In the genomic region with DNA sequence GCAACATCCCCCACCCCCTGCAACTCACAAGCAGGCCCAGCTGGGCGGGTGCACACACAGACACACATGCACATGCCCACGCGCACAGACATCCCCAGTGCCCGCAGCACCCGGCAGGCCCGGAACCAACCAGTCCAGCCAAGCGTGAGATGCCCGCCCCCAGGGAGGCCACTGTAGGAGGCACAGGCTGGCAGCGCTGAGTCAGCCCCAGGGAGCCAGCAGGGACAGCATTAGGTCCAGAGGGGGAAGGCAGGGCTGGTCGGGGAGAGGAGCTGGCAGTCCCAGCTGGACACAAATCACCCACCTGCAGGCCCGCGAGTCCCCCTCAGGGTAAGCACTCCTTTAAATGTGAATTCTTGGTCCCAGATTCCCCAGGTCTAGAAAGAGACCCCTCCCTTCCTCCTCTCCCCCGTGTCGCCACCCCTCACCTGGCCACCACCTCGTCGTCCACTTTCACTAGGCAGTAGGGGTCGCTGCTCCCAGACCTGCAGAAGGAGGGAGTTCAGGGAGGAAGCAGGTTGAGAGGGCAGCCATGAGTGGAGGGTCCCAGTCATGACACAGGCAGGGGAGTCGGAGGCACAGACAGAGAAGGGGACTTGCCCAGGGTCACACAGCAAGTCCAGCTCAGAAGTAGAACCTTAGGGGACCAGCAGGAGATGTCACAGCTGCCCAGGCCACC, we compare ENCODE assay signal across 10 cellular contexts. TPM values are rescaled to one million over a fixed set of nuclear protein-coding genes. Genes with fewer than 3 reads are reported as not detected.
A peak's percentile ranks its signal among the peaks of the same experiment; 100 is the strongest.
DNase-seq lines count a peak whose midpoint lies in the region; ATAC-seq, FAIRE-seq and TF ChIP-seq lines count a peak whose summit lies in the region.
"Had no signal": no experiment of that assay in that cellular context is flagged by ENCODE, and none has a peak within 500 bp of the region (broad histone marks: within the 10 kb centered on the region; RNA-seq: fewer than 3 reads in every experiment).

No MANE protein-coding gene starts in this region.

- peak overlapping the region; percentile 10 for H3K4me3 ChIP-seq in BE2C (ENCODE audit: low read depth, low read length)
- H3K4me3 ChIP-seq: thoracic aorta had no signal

- no peaks in the 10 kb centered on the region for H3K36me3 ChIP-seq in BE2C
- H3K36me3 ChIP-seq: thoracic aorta had no signal

- no peak for TF ChIP-seq POLR2A in erythroblast (IDR thresholded peaks at IDR 0.05; ENCODE audit: low read length)

- peak overlapping the region; percentile 77 for H3K27ac ChIP-seq in angular gyrus (ENCODE audit: low read depth, low read length)
- H3K27ac ChIP-seq: thoracic aorta had no signal

- peak; percentile 65 for TF ChIP-seq CTCF in BE2C (IDR thresholded peaks at IDR 0.05; ENCODE audit: low read depth, low read length)

- no peak for ATAC-seq in HG02642 (IDR thresholded peaks at IDR 0.05; ENCODE audit: poor library complexity, unreplicated experiment)

- DNase-seq in BE2C (peak; percentile 63), HK-2 (ENCODE audit: unreplicated experiment) (peak; percentile 86), midbrain (lab: John Stamatoyannopoulos, UW) (peak; percentile 39), erythroblast (lab: John Stamatoyannopoulos, UW) (no peak), GM19240 (ENCODE audit: insufficient read length, low spot score) (no peak), HTR-8/SVneo (ENCODE audit: insufficient read length, low spot score) (no peak)

- H3K4me1 ChIP-seq in BE2C = peaks cover 2% of the 10 kb centered on the region; the same call in 1 of the 2 replicates

- FAIRE-seq in HTR-8/SVneo (lab: Jason Lieb, UNC) = no peak
- FAIRE-seq: endothelial cell of umbilical vein had no signal

- H3K27me3 ChIP-seq in BE2C = no peaks in the 10 kb centered on the region

- 0 out of 2 replicates have a peak, but pooled peaks cover 2% of the 10 kb centered on the region for H3K9me3 ChIP-seq in BE2C
- H3K9me3 ChIP-seq: thoracic aorta had no signal

RNA-seq across cellular contexts. Expression of a gene that starts 5.0 kb away (rescaled TPM):
- not detected for polyA plus RNA-seq in BE2C (2012; ENCODE audit: insufficient read depth, insufficient read length, low read depth)
- polyA plus RNA-seq: endothelial cell of umbilical vein had no signal

RNA-seq across cellular contexts. Expression of a gene that starts 18.9 kb away (rescaled TPM):
- not detected for polyA plus RNA-seq in BE2C (2012; ENCODE audit: insufficient read depth, insufficient read length, low read depth)
- polyA plus RNA-seq: endothelial cell of umbilical vein had no signal

RNA-seq across cellular contexts. Expression of a gene that starts 54.7 kb away (rescaled TPM):
- 132 TPM for polyA plus RNA-seq in BE2C (2012; ENCODE audit: insufficient read depth, insufficient read length, low read depth)

RNA-seq across cellular contexts. Expression of a gene that starts 54.9 kb away (rescaled TPM):
- polyA plus RNA-seq in BE2C (2012; ENCODE audit: insufficient read depth, insufficient read length, low read depth) = 83.0 TPM

Comparison
In these comparisons a context has a peak if more than half of its experiments do, and no peak if none do; other contexts are left out.
1. DNase-seq: peak in BE2C (single experiment), HK-2 (single experiment) and midbrain (single experiment); none in erythroblast (0 of 2), GM19240 (single experiment) and HTR-8/SVneo (single experiment).